ENCODE assay signal across 14 cellular contexts in the genomic region with DNA sequence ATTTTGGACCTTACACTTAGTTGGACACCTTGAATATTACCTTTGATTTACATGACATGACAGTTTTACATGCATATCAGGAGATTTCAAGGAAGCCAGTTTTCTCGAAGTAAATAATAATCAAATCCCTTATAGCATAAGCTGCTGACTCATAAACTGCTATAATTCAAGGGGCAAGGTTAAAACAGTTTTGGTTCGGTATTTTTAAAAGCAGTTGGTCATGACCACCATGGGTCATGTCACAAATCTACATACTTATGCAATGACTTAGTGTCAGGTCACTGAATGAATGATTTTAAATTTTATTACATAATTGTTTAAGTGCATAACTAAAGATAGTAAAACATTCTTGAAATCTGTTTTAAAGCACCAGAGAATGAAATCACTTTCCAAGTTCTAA.
DNase-seq lines count a peak whose midpoint lies in the region; ATAC-seq and TF ChIP-seq lines count a peak whose summit lies in the region.
"Had no signal": no experiment of that assay in that cellular context is flagged by ENCODE, and none has a peak within 500 bp of the region (broad histone marks: within the 10 kb centered on the region; RNA-seq: fewer than 3 reads in every experiment).

No MANE protein-coding gene starts in this region.

- H2AFZ ChIP-seq in GM23248 (no peak overlapping the region), hepatocyte (no peak overlapping the region)

- peak; percentile 68 for DNase-seq in GM23248
- DNase-seq in foreskin fibroblast: peak; percentile 67 to 74
- DNase-seq in stromal cell of bone marrow (ENCODE audit: low read depth): peak; percentile 9
- no peak for DNase-seq in hepatocyte (ENCODE audit: low spot score)
- DNase-seq in epidermal melanocyte (ENCODE audit: insufficient read length, low spot score): no peak
- no peak for DNase-seq in NCI-H774 (lab: John Stamatoyannopoulos, UW)
- DNase-seq: activated CD4-positive, alpha-beta memory T cell treated with anti-CD3 and anti-CD28 coated beads, Interleukin-2, amount 10 ng/mL, durations not matched to agents 7 days and 5 days; CD4-positive, CD25-positive, alpha-beta regulatory T cell; GDM1; NCI-H1092 treated with DMSO at 0.1 percent for 48 hours; occipital lobe had no signal

- no peak overlapping the region for H3K9ac ChIP-seq in GM23248

- H3K4me3 ChIP-seq in GM23248 (no peak overlapping the region), foreskin fibroblast (ENCODE audit: low read depth in 1 of 2, low read length in 2 of 2) (no peak overlapping the region), hepatocyte (no peak overlapping the region)
- H3K4me3 ChIP-seq: ascending aorta, SK-N-MC had no signal

- H3F3A ChIP-seq in GM23248 (ENCODE audit: insufficient read depth): peaks cover 67% of the 10 kb centered on the region

- H3K27me3 ChIP-seq in GM23248 (replicated peaks; ENCODE audit: insufficient read depth) (no peaks in the 10 kb centered on the region), hepatocyte (no peaks in the 10 kb centered on the region)
- H3K27me3 ChIP-seq: ascending aorta had no signal

- H3K4me2 ChIP-seq in GM23248 (ENCODE audit: unreplicated experiment): peak overlapping the region; percentile 31
- H3K4me2 ChIP-seq in hepatocyte: no peak overlapping the region

- WGBS in GM23248 (ENCODE audit: low coverage in 1 of 2, low lambda C conversion rate in 2 of 2, missing lambda C conversion rate in 2 of 2), 2 experiments: 1 to 5% methylated on average over 2 of the region's 2 CpGs
- 46% methylated on average over 2 of the region's 2 CpGs for WGBS in hepatocyte (ENCODE audit: low lambda C conversion rate, missing lambda C conversion rate)

- H3K9me2 ChIP-seq in GM23248 (ENCODE audit: insufficient read depth) (no peaks in the 10 kb centered on the region), hepatocyte (replicated peaks; ENCODE audit: insufficient read depth) (no peaks in the 10 kb centered on the region)

- TF ChIP-seq CTCF in foreskin fibroblast (IDR thresholded peaks at IDR 0.05; ENCODE audit: low read depth, low read length) (no peak), hepatocyte (IDR thresholded peaks at IDR 0.05; ENCODE audit: poor library complexity) (no peak)

- H3K4me1 ChIP-seq in GM23248 (ENCODE audit: insufficient read depth) (peaks cover 29% of the 10 kb centered on the region), hepatocyte (ENCODE audit: insufficient read depth) (peaks cover 4% of the 10 kb centered on the region)

- in situ Hi-C loops in GM23248 (cut with MboI): no loop called here

- peak; percentile 78 for ATAC-seq in SK-N-SH treated with all-trans-retinoic acid at 6 μM for 48 hours

- H3K9me3 ChIP-seq in GM23248 (ENCODE audit: low read depth): no peaks in the 10 kb centered on the region
- H3K9me3 ChIP-seq in hepatocyte (ENCODE audit: low read depth): no peaks in the 10 kb centered on the region
- H3K9me3 ChIP-seq: ascending aorta had no signal

- H4K20me1 ChIP-seq in GM23248 (ENCODE audit: insufficient read depth): no peaks in the 10 kb centered on the region; the same call in 1 of the 2 replicates
- H4K20me1 ChIP-seq in hepatocyte (ENCODE audit: insufficient read depth, poor library complexity, severe bottlenecking): no peaks in the 10 kb centered on the region

- H3K79me2 ChIP-seq in GM23248 (ENCODE audit: insufficient read depth) (peaks cover 20% of the 10 kb centered on the region), hepatocyte (peaks cover 6% of the 10 kb centered on the region)

- H3K36me3 ChIP-seq in GM23248 (ENCODE audit: low read depth) (peaks cover 75% of the 10 kb centered on the region), hepatocyte (replicated peaks; ENCODE audit: insufficient read depth, low read depth) (no peaks in the 10 kb centered on the region)

- peak overlapping the region; percentile 62 for H3K27ac ChIP-seq in GM23248
- H3K27ac ChIP-seq in hepatocyte: no peak overlapping the region
- H3K27ac ChIP-seq: SK-N-MC had no signal

TF ChIP-seq in SK-N-SH treated with all-trans-retinoic acid at 6 μM for 48 hours, 23 proteins besides CTCF, POLR2A, EP300 and RAD21 (continues in another document):
- no peak for TF ChIP-seq ZNF8 (CRISPR knock-in tag; IDR thresholded peaks at IDR 0.05)
- TF ChIP-seq ZC3H10 (CRISPR knock-in tag; IDR thresholded peaks at IDR 0.05): 0 out of 2 replicates have a peak, but pooled peaks have one; percentile 63
- no peak for TF ChIP-seq ARNTL (CRISPR knock-in tag; IDR thresholded peaks at IDR 0.05; ENCODE audit: borderline replicate concordance, low read depth)
- TF ChIP-seq ZNF565 (CRISPR knock-in tag; conservative IDR thresholded peaks at IDR 0.05; ENCODE audit: low read depth): no peak
- peak; percentile 100 for TF ChIP-seq ISL1 (CRISPR knock-in tag; IDR thresholded peaks at IDR 0.05)
- TF ChIP-seq TCF4 (CRISPR knock-in tag; IDR thresholded peaks at IDR 0.05; ENCODE audit: borderline replicate concordance): no peak
- no peak for TF ChIP-seq ZFP3 (CRISPR knock-in tag; IDR thresholded peaks at IDR 0.05)
- TF ChIP-seq OSR1 (CRISPR knock-in tag; IDR thresholded peaks at IDR 0.05): no peak
- TF ChIP-seq ZNF70 (CRISPR knock-in tag; IDR thresholded peaks at IDR 0.05): no peak
- TF ChIP-seq RARB (CRISPR knock-in tag; IDR thresholded peaks at IDR 0.05): no peak
- TF ChIP-seq SNAI2 (CRISPR knock-in tag; IDR thresholded peaks at IDR 0.05): no peak; the same call in 1 of the 2 replicates
- TF ChIP-seq GLIS3 (CRISPR knock-in tag; IDR thresholded peaks at IDR 0.05): no peak
- peak; percentile 96 for TF ChIP-seq CREB5 (CRISPR knock-in tag; IDR thresholded peaks at IDR 0.05; ENCODE audit: low read depth)
- TF ChIP-seq, protein P1, sequence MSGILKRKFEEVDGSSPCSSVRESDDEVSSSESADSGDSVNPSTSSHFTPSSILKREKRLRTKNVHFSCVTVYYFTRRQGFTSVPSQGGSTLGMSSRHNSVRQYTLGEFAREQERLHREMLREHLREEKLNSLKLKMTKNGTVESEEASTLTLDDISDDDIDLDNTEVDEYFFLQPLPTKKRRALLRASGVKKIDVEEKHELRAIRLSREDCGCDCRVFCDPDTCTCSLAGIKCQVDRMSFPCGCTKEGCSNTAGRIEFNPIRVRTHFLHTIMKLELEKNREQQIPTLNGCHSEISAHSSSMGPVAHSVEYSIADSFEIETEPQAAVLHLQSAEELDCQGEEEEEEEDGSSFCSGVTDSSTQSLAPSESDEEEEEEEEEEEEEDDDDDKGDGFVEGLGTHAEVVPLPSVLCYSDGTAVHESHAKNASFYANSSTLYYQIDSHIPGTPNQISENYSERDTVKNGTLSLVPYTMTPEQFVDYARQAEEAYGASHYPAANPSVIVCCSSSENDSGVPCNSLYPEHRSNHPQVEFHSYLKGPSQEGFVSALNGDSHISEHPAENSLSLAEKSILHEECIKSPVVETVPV (CRISPR knock-in tag; IDR thresholded peaks at IDR 0.05): no peak
- TF ChIP-seq ZFP30 (CRISPR knock-in tag; IDR thresholded peaks at IDR 0.05): no peak
- peak; percentile 84 for TF ChIP-seq TOX (CRISPR knock-in tag; IDR thresholded peaks at IDR 0.05; ENCODE audit: borderline replicate concordance)
- peak; percentile 78 for TF ChIP-seq PATZ1 (CRISPR knock-in tag; IDR thresholded peaks at IDR 0.05; ENCODE audit: borderline replicate concordance)
- TF ChIP-seq, protein P2, sequence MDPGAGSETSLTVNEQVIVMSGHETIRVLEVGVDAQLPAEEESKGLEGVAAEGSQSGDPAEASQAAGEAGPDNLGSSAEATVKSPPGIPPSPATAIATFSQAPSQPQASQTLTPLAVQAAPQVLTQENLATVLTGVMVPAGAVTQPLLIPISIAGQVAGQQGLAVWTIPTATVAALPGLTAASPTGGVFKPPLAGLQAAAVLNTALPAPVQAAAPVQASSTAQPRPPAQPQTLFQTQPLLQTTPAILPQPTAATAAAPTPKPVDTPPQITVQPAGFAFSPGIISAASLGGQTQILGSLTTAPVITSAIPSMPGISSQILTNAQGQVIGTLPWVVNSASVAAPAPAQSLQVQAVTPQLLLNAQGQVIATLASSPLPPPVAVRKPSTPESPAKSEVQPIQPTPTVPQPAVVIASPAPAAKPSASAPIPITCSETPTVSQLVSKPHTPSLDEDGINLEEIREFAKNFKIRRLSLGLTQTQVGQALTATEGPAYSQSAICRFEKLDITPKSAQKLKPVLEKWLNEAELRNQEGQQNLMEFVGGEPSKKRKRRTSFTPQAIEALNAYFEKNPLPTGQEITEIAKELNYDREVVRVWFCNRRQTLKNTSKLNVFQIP (CRISPR knock-in tag; IDR thresholded peaks at IDR 0.05; ENCODE audit: borderline replicate concordance, low read depth): no peak

Comparison
In these comparisons a context has a peak if more than half of its experiments do, and no peak if none do; other contexts are left out.
1. DNase-seq: peak in GM23248 (single experiment), foreskin fibroblast (2 of 2) and stromal cell of bone marrow (single experiment); none in hepatocyte (single experiment), epidermal melanocyte (single experiment) and NCI-H774 (single experiment).